10 cellular contexts compared by ENCODE assay signal in the genomic region with DNA sequence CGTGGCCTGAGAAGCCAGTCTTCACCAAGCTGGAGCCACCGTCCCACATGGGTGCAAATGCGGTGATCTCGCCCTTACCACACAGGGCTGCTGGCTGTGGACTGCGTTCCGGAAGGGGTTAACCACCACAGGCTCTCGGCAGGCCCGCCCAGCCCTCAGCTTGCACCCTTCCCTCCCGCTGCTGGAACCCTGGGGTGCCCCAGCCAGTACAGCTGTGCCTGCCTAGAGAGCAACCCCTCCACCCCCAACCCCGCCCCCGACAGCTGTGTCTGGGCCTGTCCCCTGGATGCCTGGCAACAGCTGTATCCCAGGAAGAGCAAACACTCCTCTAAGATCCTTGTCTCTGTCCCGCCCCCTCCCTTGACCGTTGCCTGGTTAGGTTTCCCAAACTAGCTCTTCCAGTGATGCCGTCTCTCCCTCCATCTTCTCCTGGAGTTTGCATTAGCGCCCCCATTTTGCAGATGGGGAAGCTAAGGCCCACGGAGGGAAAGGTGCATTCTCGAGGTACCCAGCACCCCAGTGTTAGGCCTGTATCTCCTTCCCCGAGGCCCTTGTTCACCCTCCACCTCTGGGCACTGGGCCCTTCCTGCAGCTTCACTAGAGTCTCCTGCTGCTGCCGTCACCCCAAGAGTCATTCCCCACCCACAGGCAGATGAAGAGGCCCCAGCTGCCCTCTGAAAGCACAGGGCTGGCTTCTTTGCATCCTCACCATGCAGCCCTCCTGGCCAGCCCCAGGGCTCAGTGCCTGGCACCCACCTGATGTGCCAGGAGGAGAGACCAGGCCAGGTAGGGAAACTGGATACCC. TPM values are rescaled to one million over a fixed set of nuclear protein-coding genes. Genes with fewer than 3 reads are reported as not detected.
DNase-seq lines count a peak whose midpoint lies in the region; ATAC-seq and TF ChIP-seq lines count a peak whose summit lies in the region.
"Had no signal": no experiment of that assay in that cellular context is flagged by ENCODE, and none has a peak within 500 bp of the region (broad histone marks: within the 10 kb centered on the region; RNA-seq: fewer than 3 reads in every experiment).

No MANE protein-coding gene starts in this region.

- peak overlapping the region; percentile 3 for H3K4me3 Mint-ChIP-seq in activated CD8-positive, alpha-beta memory T cell treated with anti-CD3 and anti-CD28 coated beads, Interleukin-2, amount 10 ng/mL, durations not matched to agents 7 days and 5 days
- no peak overlapping the region for H3K4me3 Mint-ChIP-seq in stimulated activated memory B cell treated with anti-CD40 and anti-IgM and Interleukin-4, amounts not matched to agents 10 μg/mL and 1 μg/mL and 100 μg/mL, for 72 hours
- H3K4me3 Mint-ChIP-seq in activated naive CD4-positive, alpha-beta T cell treated with anti-CD3 and anti-CD28 coated beads for 36 hours = no peak overlapping the region

- H3K4me1 Mint-ChIP-seq in activated CD8-positive, alpha-beta memory T cell treated with anti-CD3 and anti-CD28 coated beads, Interleukin-2, amount 10 ng/mL, durations not matched to agents 7 days and 5 days = peaks cover 32% of the 10 kb centered on the region
- H3K4me1 Mint-ChIP-seq in stimulated activated memory B cell treated with anti-CD40 and anti-IgM and Interleukin-4, amounts not matched to agents 10 μg/mL and 1 μg/mL and 100 μg/mL, for 72 hours = peaks cover 17% of the 10 kb centered on the region
- H3K4me1 Mint-ChIP-seq in activated naive CD4-positive, alpha-beta T cell treated with anti-CD3 and anti-CD28 coated beads for 36 hours (ENCODE audit: low read depth) = peaks cover 3% of the 10 kb centered on the region

- peak overlapping the region; percentile 38 for H3K27ac Mint-ChIP-seq in activated CD8-positive, alpha-beta memory T cell treated with anti-CD3 and anti-CD28 coated beads, Interleukin-2, amount 10 ng/mL, durations not matched to agents 7 days and 5 days
- no peak overlapping the region for H3K27ac Mint-ChIP-seq in stimulated activated memory B cell treated with anti-CD40 and anti-IgM and Interleukin-4, amounts not matched to agents 10 μg/mL and 1 μg/mL and 100 μg/mL, for 72 hours
- H3K27ac Mint-ChIP-seq in activated naive CD4-positive, alpha-beta T cell treated with anti-CD3 and anti-CD28 coated beads for 36 hours = no peak overlapping the region

- no peak overlapping the region for H3K4me3 ChIP-seq in fibroblast of mammary gland (ENCODE audit: control insufficient read depth, low read depth, low read length)

- no peaks in the 10 kb centered on the region for H3K36me3 Mint-ChIP-seq in activated CD8-positive, alpha-beta memory T cell treated with anti-CD3 and anti-CD28 coated beads, Interleukin-2, amount 10 ng/mL, durations not matched to agents 7 days and 5 days
- peaks cover 4% of the 10 kb centered on the region for H3K36me3 Mint-ChIP-seq in stimulated activated memory B cell treated with anti-CD40 and anti-IgM and Interleukin-4, amounts not matched to agents 10 μg/mL and 1 μg/mL and 100 μg/mL, for 72 hours
- H3K36me3 Mint-ChIP-seq in activated naive CD4-positive, alpha-beta T cell treated with anti-CD3 and anti-CD28 coated beads for 36 hours (ENCODE audit: low read depth) = no peaks in the 10 kb centered on the region

- H3K27me3 Mint-ChIP-seq in activated CD8-positive, alpha-beta memory T cell treated with anti-CD3 and anti-CD28 coated beads, Interleukin-2, amount 10 ng/mL, durations not matched to agents 7 days and 5 days = no peaks in the 10 kb centered on the region
- no peaks in the 10 kb centered on the region for H3K27me3 Mint-ChIP-seq in stimulated activated memory B cell treated with anti-CD40 and anti-IgM and Interleukin-4, amounts not matched to agents 10 μg/mL and 1 μg/mL and 100 μg/mL, for 72 hours
- no peaks in the 10 kb centered on the region for H3K27me3 Mint-ChIP-seq in activated naive CD4-positive, alpha-beta T cell treated with anti-CD3 and anti-CD28 coated beads for 36 hours (ENCODE audit: low read depth)

- H3K9me3 Mint-ChIP-seq in activated CD8-positive, alpha-beta memory T cell treated with anti-CD3 and anti-CD28 coated beads, Interleukin-2, amount 10 ng/mL, durations not matched to agents 7 days and 5 days (ENCODE audit: low read depth) = no peaks in the 10 kb centered on the region
- H3K9me3 Mint-ChIP-seq in stimulated activated memory B cell treated with anti-CD40 and anti-IgM and Interleukin-4, amounts not matched to agents 10 μg/mL and 1 μg/mL and 100 μg/mL, for 72 hours = no peaks in the 10 kb centered on the region
- H3K9me3 Mint-ChIP-seq in activated naive CD4-positive, alpha-beta T cell treated with anti-CD3 and anti-CD28 coated beads for 36 hours = no peaks in the 10 kb centered on the region

- no peak for TF ChIP-seq CTCF in fibroblast of mammary gland (conservative IDR thresholded peaks at IDR 0.05; ENCODE audit: control insufficient read depth, insufficient read depth, low read depth, low read length)

- CTCF ChIA-PET in activated CD8-positive, alpha-beta memory T cell treated with anti-CD3 and anti-CD28 coated beads, Interleukin-2, amount 10 ng/mL, durations not matched to agents 7 days and 5 days (lab: Charles Lee) = interaction anchor here (0.6 to 3.8 kb wide), 8 partner anchors 10 to 194 kb away, joined by 3 to 27 read pairs (median 4); a partner anchor contains a TSS
- CTCF ChIA-PET in activated naive CD4-positive, alpha-beta T cell treated with anti-CD3 and anti-CD28 coated beads for 36 hours (lab: Charles Lee) = interaction anchor here (0.6 to 1.7 kb wide), 4 partner anchors 16 to 623 kb away, joined by 3 to 8 read pairs (median 4); a partner anchor contains a TSS

- DNase-seq in activated CD8-positive, alpha-beta memory T cell treated with anti-CD3 and anti-CD28 coated beads, Interleukin-2, amount 10 ng/mL, durations not matched to agents 7 days and 5 days = peak; percentile 83
- no peak for DNase-seq in activated CD8-positive, alpha-beta memory T cell treated with anti-CD3 and anti-CD28 coated beads, Interleukin-2, amount 50 U/mL, for 4 hours
- DNase-seq in NCI-H510A treated with DMSO at 0.1 percent for 48 hours (lab: John Stamatoyannopoulos, UW) (peak; percentile 90), fibroblast of mammary gland (ENCODE audit: low read depth) (peak; percentile 41), OCI-M2 (lab: John Stamatoyannopoulos, UW; ENCODE audit: unreplicated experiment) (no peak)
- DNase-seq in activated naive CD4-positive, alpha-beta T cell treated with anti-CD3 and anti-CD28 coated beads for 36 hours = no peak
- DNase-seq: activated CD4-positive, CD25-positive, alpha-beta regulatory T cell; C1 segment of cervical spinal cord had no signal

- intact Hi-C loops in activated naive CD4-positive, alpha-beta T cell treated with anti-CD3 and anti-CD28 coated beads for 36 hours (cut with micrococcal nuclease) = no loop called here

- peak; percentile 77 for ATAC-seq in activated CD8-positive, alpha-beta memory T cell treated with anti-CD3 and anti-CD28 coated beads, Interleukin-2, amount 10 ng/mL, durations not matched to agents 7 days and 5 days
- ATAC-seq in stimulated activated memory B cell treated with anti-CD40 and anti-IgM and Interleukin-4, amounts not matched to agents 10 μg/mL and 1 μg/mL and 100 μg/mL, for 72 hours = peak; percentile 46
- ATAC-seq in GM18873 (IDR thresholded peaks at IDR 0.05; ENCODE audit: low FRiP score, unreplicated experiment) = no peak

RNA-seq across cellular contexts. Expression of a gene that starts 12.6 kb away (rescaled TPM):
- total RNA-seq in activated CD8-positive, alpha-beta memory T cell treated with anti-CD3 and anti-CD28 coated beads, Interleukin-2, amount 10 ng/mL, durations not matched to agents 7 days and 5 days = 100 to 1,000 TPM; 445 to 484 TPM
- total RNA-seq in activated naive CD4-positive, alpha-beta T cell treated with anti-CD3 and anti-CD28 coated beads for 36 hours = 100 to 1,000 TPM; 669 to 675 TPM

RNA-seq across cellular contexts. Expression of a gene that starts 23.0 kb away (rescaled TPM):
- total RNA-seq in activated CD8-positive, alpha-beta memory T cell treated with anti-CD3 and anti-CD28 coated beads, Interleukin-2, amount 10 ng/mL, durations not matched to agents 7 days and 5 days = 10 to 100 TPM; 37.0 to 46.0 TPM
- total RNA-seq in activated naive CD4-positive, alpha-beta T cell treated with anti-CD3 and anti-CD28 coated beads for 36 hours = 10 to 100 TPM; 10.3 to 13.2 TPM

RNA-seq across cellular contexts. Expression of a gene that starts 24.4 kb away (rescaled TPM):
- total RNA-seq in activated CD8-positive, alpha-beta memory T cell treated with anti-CD3 and anti-CD28 coated beads, Interleukin-2, amount 10 ng/mL, durations not matched to agents 7 days and 5 days = 10 to 100 TPM; 90.1 to 97.6 TPM
- 10 to 100 TPM; 61.9 to 63.0 TPM for total RNA-seq in activated naive CD4-positive, alpha-beta T cell treated with anti-CD3 and anti-CD28 coated beads for 36 hours

RNA-seq across cellular contexts. Expression of a gene that starts 44.8 kb away (rescaled TPM):
- total RNA-seq in activated CD8-positive, alpha-beta memory T cell treated with anti-CD3 and anti-CD28 coated beads, Interleukin-2, amount 10 ng/mL, durations not matched to agents 7 days and 5 days = under 1 TPM; 0.16 to 0.47 TPM
- under 1 TPM; 0.17 to 0.19 TPM for total RNA-seq in activated naive CD4-positive, alpha-beta T cell treated with anti-CD3 and anti-CD28 coated beads for 36 hours

Comparison
In these comparisons a context has a peak if more than half of its experiments do, and no peak if none do; other contexts are left out.
1. DNase-seq: peak in activated CD8-positive, alpha-beta memory T cell treated with anti-CD3 and anti-CD28 coated beads, Interleukin-2, amount 10 ng/mL, durations not matched to agents 7 days and 5 days (single experiment), NCI-H510A treated with DMSO at 0.1 percent for 48 hours (single experiment) and fibroblast of mammary gland (single experiment); none in activated CD8-positive, alpha-beta memory T cell treated with anti-CD3 and anti-CD28 coated beads, Interleukin-2, amount 50 U/mL, for 4 hours (single experiment), activated naive CD4-positive, alpha-beta T cell treated with anti-CD3 and anti-CD28 coated beads for 36 hours (single experiment) and OCI-M2 (single experiment).